ENCODE assay signal across 20 cellular contexts in genomic region chr18:70207181-70207580, GRCh38. TPM values are rescaled to one million over a fixed set of nuclear protein-coding genes. Genes with fewer than 3 reads are reported as not detected.
DNase-seq lines count a peak whose midpoint lies in the region; TF ChIP-seq lines count a peak whose summit lies in the region.
"Had no signal": no experiment of that assay in that cellular context is flagged by ENCODE, and none has a peak within 500 bp of the region (broad histone marks: within the 10 kb centered on the region; RNA-seq: fewer than 3 reads in every experiment).

No MANE protein-coding gene starts in this region.

- H2BK5ac ChIP-seq in H9 (ENCODE audit: insufficient read length, low read length): no peak overlapping the region
- H2BK5ac ChIP-seq in mesendoderm (ENCODE audit: low read length): no peak overlapping the region

- no peak overlapping the region for H2BK12ac ChIP-seq in H9 (ENCODE audit: insufficient read length, low read depth, low read length)

- no CpG with 5 or more reads among the region's 4 CpGs for WGBS in H9 (ENCODE audit: extremely low coverage, insufficient read length, low lambda C conversion rate)
- no CpG with 5 or more reads among the region's 4 CpGs for WGBS in mesendoderm (ENCODE audit: extremely low coverage, insufficient coverage, low lambda C conversion rate)

- H3K9me3 Mint-ChIP-seq in H9: no peaks in the 10 kb centered on the region
- H3K9me3 Mint-ChIP-seq in activated naive CD8-positive, alpha-beta T cell treated with anti-CD3 and anti-CD28 coated beads for 36 hours: no peaks in the 10 kb centered on the region
- H3K9me3 Mint-ChIP-seq: activated CD4-positive, alpha-beta memory T cell treated with anti-CD3 and anti-CD28 coated beads, Interleukin-2, amount 10 ng/mL, durations not matched to agents 7 days and 5 days; HFFc6; stimulated activated naive CD8-positive, alpha-beta T cell treated with anti-CD3 and anti-CD28 coated beads, Interleukin-15, Interleukin-2, amounts not matched to agents 100 ng/mL and 50 ng/mL, for 24 hours had no signal

- no peak overlapping the region for H3T11ph ChIP-seq in H9 (ENCODE audit: low read length)

- H3K23ac ChIP-seq in H9 (ENCODE audit: insufficient read length, low read depth, low read length) (no peak overlapping the region), mesendoderm (ENCODE audit: low read length) (no peak overlapping the region)

- H3K36me3 ChIP-seq in ACC112 (ENCODE audit: insufficient read depth, low read length): 0 out of 2 replicates have a peak, but pooled peaks cover under 1% of the 10 kb centered on the region
- no peaks in the 10 kb centered on the region for H3K36me3 ChIP-seq in mesendoderm (ENCODE audit: control insufficient read depth, insufficient read depth, low read length)

- H3K23me2 ChIP-seq in H9 (ENCODE audit: insufficient read length, low read depth, low read length, poor library complexity, severe bottlenecking): peaks cover 11% of the 10 kb centered on the region

- no peak overlapping the region for H3K4me3 ChIP-seq in ACC112 (ENCODE audit: low read depth, low read length)
- H3K4me3 ChIP-seq in mesendoderm (ENCODE audit: low read length): no peak overlapping the region

- no peaks in the 10 kb centered on the region for H3K9me3 ChIP-seq in H9 (ENCODE audit: control insufficient read depth, low read depth, low read length)
- H3K9me3 ChIP-seq: spleen, upper lobe of right lung had no signal

- H4K5ac ChIP-seq in H9 (ENCODE audit: insufficient read length, low read depth, low read length) (no peak overlapping the region), mesendoderm (ENCODE audit: low read length) (no peak overlapping the region)

- no peak overlapping the region for H3K27ac Mint-ChIP-seq in H9
- no peak overlapping the region for H3K27ac Mint-ChIP-seq in activated naive CD8-positive, alpha-beta T cell treated with anti-CD3 and anti-CD28 coated beads for 36 hours
- H3K27ac Mint-ChIP-seq: HFFc6 had no signal

- H3K79me2 ChIP-seq in ACC112 (ENCODE audit: control insufficient read depth, insufficient read depth, low read length, unreplicated experiment) (peaks cover 21% of the 10 kb centered on the region), H9 (ENCODE audit: insufficient read depth, low read length) (no peaks in the 10 kb centered on the region; the same call in 1 of the 2 replicates), mesendoderm (ENCODE audit: control insufficient read depth, insufficient read depth, low read length) (peaks cover 2% of the 10 kb centered on the region)

- H3K27me3 ChIP-seq in ACC112 (ENCODE audit: insufficient read depth, low read length) (no peaks in the 10 kb centered on the region), H9 (ENCODE audit: insufficient read depth, low read length) (no peaks in the 10 kb centered on the region), mesendoderm (ENCODE audit: insufficient read depth, low read length, poor library complexity) (no peaks in the 10 kb centered on the region)
- H3K27me3 ChIP-seq: spleen, upper lobe of right lung had no signal

- no peak overlapping the region for H2BK15ac ChIP-seq in H9 (ENCODE audit: low read depth, low read length)
- no peak overlapping the region for H2BK15ac ChIP-seq in mesendoderm (replicated peaks; ENCODE audit: low read depth)

- peak; percentile 37 for DNase-seq in H9
- DNase-seq in activated naive CD8-positive, alpha-beta T cell treated with anti-CD3 and anti-CD28 coated beads for 36 hours: no peak
- peak; percentile 30 for DNase-seq in mesendoderm
- no peak for DNase-seq in DMS53 (lab: John Stamatoyannopoulos, UW)
- DNase-seq in NCI-H524 treated with DMSO at 0.1 percent for 48 hours (lab: John Stamatoyannopoulos, UW): no peak
- DNase-seq in NCI-H2196 treated with DMSO at 0.1 percent for 48 hours (lab: John Stamatoyannopoulos, UW; ENCODE audit: unreplicated experiment): no peak
- DNase-seq in dermis blood vessel endothelial cell: no peak
- DNase-seq: activated CD4-positive, alpha-beta memory T cell treated with anti-CD3 and anti-CD28 coated beads, Interleukin-2, amount 10 ng/mL, durations not matched to agents 7 days and 5 days; GF-D8; HFFc6; hippocampal formation; KG1; left colon; NCI-H1436; NCI-H446 treated with DMSO at 0.1 percent for 48 hours; posterior cingulate gyrus; spleen; upper lobe of right lung had no signal

- no peak overlapping the region for H3K9ac ChIP-seq in H9 (ENCODE audit: extremely low read depth, insufficient read length, low read length)
- H3K9ac ChIP-seq in mesendoderm (ENCODE audit: low read length): no peak overlapping the region

- TF ChIP-seq CTCF in H9 (conservative IDR thresholded peaks at IDR 0.05): 0 out of 3 replicates have a peak, but pooled peaks have one; percentile 8

- H2AFZ ChIP-seq in ACC112 (ENCODE audit: low read length, unreplicated experiment) (peak overlapping the region; percentile 55), H9 (ENCODE audit: low read length) (peak overlapping the region; percentile 61)

- H3K18ac ChIP-seq in H9 (ENCODE audit: insufficient read length, low read depth, low read length) (no peak overlapping the region), mesendoderm (ENCODE audit: low read length) (no peak overlapping the region)

- H4K8ac ChIP-seq in H9 (replicated peaks; ENCODE audit: insufficient read length, low read depth, low read length) (no peak overlapping the region), mesendoderm (ENCODE audit: low read depth, low read length) (no peak overlapping the region)

- no peaks in the 10 kb centered on the region for H4K20me1 ChIP-seq in H9 (ENCODE audit: control insufficient read depth, insufficient read depth, insufficient read length)

- H3K27me3 Mint-ChIP-seq in H9 (ENCODE audit: low read depth): no peaks in the 10 kb centered on the region; the same call in none of the 2 replicates
- H3K27me3 Mint-ChIP-seq in activated naive CD8-positive, alpha-beta T cell treated with anti-CD3 and anti-CD28 coated beads for 36 hours: peaks cover 15% of the 10 kb centered on the region

- H3K56ac ChIP-seq in H9 (ENCODE audit: insufficient read length, low read depth, low read length) (no peak overlapping the region), mesendoderm (ENCODE audit: low read length) (peak overlapping the region; percentile 18)

- peaks cover 8 to 15% of the 10 kb centered on the region in 2 experiments for H3K4me1 Mint-ChIP-seq in H9
- peaks cover 18% of the 10 kb centered on the region for H3K4me1 Mint-ChIP-seq in activated naive CD8-positive, alpha-beta T cell treated with anti-CD3 and anti-CD28 coated beads for 36 hours

- H3K4me3 Mint-ChIP-seq in H9: peak overlapping the region in 1 of 2 experiments; percentile 21; a peak in 1 of 5 replicates
- H3K4me3 Mint-ChIP-seq in activated naive CD8-positive, alpha-beta T cell treated with anti-CD3 and anti-CD28 coated beads for 36 hours: peak overlapping the region; percentile 71

- H2BK20ac ChIP-seq in H9 (ENCODE audit: low read depth, low read length, poor library complexity, severe bottlenecking): no peak overlapping the region

- peaks cover under 1 to 7% (median 2%) of the 10 kb centered on the region in 3 experiments; a peak in 4 of 7 replicates for H3K36me3 Mint-ChIP-seq in H9 (ENCODE audit: insufficient read depth in 1 of 3, low read depth in 3 of 3)
- H3K36me3 Mint-ChIP-seq in activated naive CD8-positive, alpha-beta T cell treated with anti-CD3 and anti-CD28 coated beads for 36 hours: no peaks in the 10 kb centered on the region

- H3K4me2 ChIP-seq in H9 (ENCODE audit: insufficient read depth, insufficient read length, low read length): no peak overlapping the region
- no peak overlapping the region for H3K4me2 ChIP-seq in mesendoderm (ENCODE audit: low read length)

- H2AK5ac ChIP-seq in H9 (ENCODE audit: insufficient read length, low read length) (no peak overlapping the region), mesendoderm (ENCODE audit: low read length) (no peak overlapping the region)

- H3K4ac ChIP-seq in H9 (ENCODE audit: low read depth, low read length): no peak overlapping the region
- no peak overlapping the region for H3K4ac ChIP-seq in mesendoderm (ENCODE audit: low read depth, low read length)

- H4K91ac ChIP-seq in H9 (ENCODE audit: insufficient read length, low read depth, low read length): no peak overlapping the region

- no peak overlapping the region for H3K27ac ChIP-seq in ACC112 (ENCODE audit: low read depth, low read length)
- no peak overlapping the region for H3K27ac ChIP-seq in H9 (ENCODE audit: insufficient read length, low read depth, low read length)
- H3K27ac ChIP-seq in mesendoderm (ENCODE audit: low read depth, low read length): no peak overlapping the region
- H3K27ac ChIP-seq: upper lobe of right lung had no signal

- H3K79me1 ChIP-seq in H9 (ENCODE audit: insufficient read depth, low read depth, low read length, poor library complexity, severe bottlenecking) (no peaks in the 10 kb centered on the region), mesendoderm (ENCODE audit: low read length) (peaks cover 2% of the 10 kb centered on the region)

- H2BK120ac ChIP-seq in H9 (ENCODE audit: low read depth, low read length, poor library complexity, severe bottlenecking) (no peak overlapping the region), mesendoderm (ENCODE audit: low read depth, low read length) (no peak overlapping the region)

- H3K14ac ChIP-seq in H9 (ENCODE audit: insufficient read depth, low read length): no peak overlapping the region

- H3K4me1 ChIP-seq in ACC112 (ENCODE audit: control insufficient read depth, insufficient read depth, low read length, unreplicated experiment) (peaks cover 9% of the 10 kb centered on the region), H9 (ENCODE audit: insufficient read depth, low read length) (no peaks in the 10 kb centered on the region), mesendoderm (ENCODE audit: control insufficient read depth, low read depth, low read length) (no peaks in the 10 kb centered on the region)

RNA-seq across cellular contexts. Expression of gene RTTN, which starts 1.7 kb away (rescaled TPM):
- total RNA-seq in H9 (2021): 15.1 and 17.6 TPM in 2 replicates
- 10 to 100 TPM; 21.5 to 22.5 TPM for total RNA-seq in activated naive CD8-positive, alpha-beta T cell treated with anti-CD3 and anti-CD28 coated beads for 36 hours
- polyA plus RNA-seq in mesendoderm (2013, experiment 1 of 2): 6.4 TPM
- 6.1 TPM for polyA plus RNA-seq in mesendoderm (2013, experiment 2 of 2)
- 13.1 and 23.9 TPM in 2 replicates for total RNA-seq in dermis blood vessel endothelial cell

Comparison
In these comparisons a context has a peak if more than half of its experiments do, and no peak if none do; other contexts are left out.
1. DNase-seq: peak in H9 (single experiment) and mesendoderm (single experiment); none in activated naive CD8-positive, alpha-beta T cell treated with anti-CD3 and anti-CD28 coated beads for 36 hours (single experiment), DMS53 (single experiment), NCI-H524 treated with DMSO at 0.1 percent for 48 hours (single experiment), NCI-H2196 treated with DMSO at 0.1 percent for 48 hours (single experiment) and dermis blood vessel endothelial cell (single experiment).